20 cellular contexts compared by ENCODE assay signal in genomic region chr2:169509955-169510354, GRCh38. TPM values are rescaled to one million over a fixed set of nuclear protein-coding genes. Genes with fewer than 3 reads are reported as not detected.
DNase-seq lines count a peak whose midpoint lies in the region; ATAC-seq and TF ChIP-seq lines count a peak whose summit lies in the region.
"Had no signal": no experiment of that assay in that cellular context is flagged by ENCODE, and none has a peak within 500 bp of the region (broad histone marks: within the 10 kb centered on the region; RNA-seq: fewer than 3 reads in every experiment).

No MANE protein-coding gene starts in this region.

- 48 to 61% (median 59%) methylated on average over 8 of the region's 8 CpGs for WGBS in heart left ventricle, 4 donors
- no CpG with 5 or more reads among the region's 8 CpGs for WGBS in neuronal stem cell (ENCODE audit: extremely low coverage in 2 of 2, insufficient read length in 2 of 2, insufficient replicate concordance in 1 of 2), 2 donors

- H4K8ac ChIP-seq in neuronal stem cell (ENCODE audit: low read depth, low read length), result no peak overlapping the region

- DNase-seq in heart left ventricle (no peak), left cardiac atrium (no peak), fibroblast of villous mesenchyme (ENCODE audit: low read depth) (peak; percentile 8), neuronal stem cell (ENCODE audit: low spot score) (no peak), NCI-H1048 (lab: John Stamatoyannopoulos, UW) (no peak), dedifferentiated amniotic fluid mesenchymal stem cell (ENCODE audit: extremely low spot score) (no peak), HAP-1 (ENCODE audit: low spot score in 2 of 2) (no peak)
- no peak for DNase-seq in activated CD4-positive, alpha-beta T cell treated with anti-CD3 and anti-CD28 coated beads, Interleukin-2, amount 50 U/mL, for 1 hour
- DNase-seq: activated CD4-positive, alpha-beta T cell treated with anti-CD3 and anti-CD28 coated beads, Interleukin-2, amount 10 ng/mL, durations not matched to agents 7 days and 5 days; anterior cingulate cortex; BE2C; caudate nucleus; head of caudate nucleus; HFFc6; left colon; naive B cell; NCI-H1417 treated with DMSO at 0.1 percent for 48 hours; RPMI8226 had no signal

- no peak overlapping the region for H3K9ac ChIP-seq in neuronal stem cell (ENCODE audit: low read depth, low read length, poor library complexity)
- H3K9ac ChIP-seq: parathyroid adenoma had no signal

- no peak overlapping the region for H3K4me2 ChIP-seq in neuronal stem cell (ENCODE audit: insufficient read depth, low read length, poor library complexity, severe bottlenecking)

- in situ Hi-C loops in HAP-1 (cut with MboI; ENCODE audit: low sequenced_read_pairs), result no loop called here

- H4K91ac ChIP-seq in neuronal stem cell (ENCODE audit: low read depth, low read length, poor library complexity), result no peak overlapping the region

- H3K14ac ChIP-seq in neuronal stem cell (ENCODE audit: low read length), result no peak overlapping the region

- intact Hi-C loops in heart left ventricle (cut with DNase I) (no loop called here), left cardiac atrium (cut with DNase I) (no loop called here)

- no peak for TF ChIP-seq CTCF in heart left ventricle (IDR thresholded peaks at IDR 0.05)
- TF ChIP-seq CTCF in fibroblast of villous mesenchyme (IDR thresholded peaks at IDR 0.05; ENCODE audit: insufficient read depth, low read depth, low read length), result no peak

- no peak overlapping the region for H2AK5ac ChIP-seq in neuronal stem cell (ENCODE audit: low read depth, low read length)

- H3K36me3 ChIP-seq in heart left ventricle (peaks cover 0 to 3% (median 0%) of the 10 kb centered on the region in 9 donors), neuronal stem cell (replicated peaks in 1 of 2; ENCODE audit: control insufficient read depth in 2 of 2, insufficient read depth in 2 of 2, low read length in 2 of 2) (no peaks in the 10 kb centered on the region), HAP-1 (replicated peaks) (no peaks in the 10 kb centered on the region)
- H3K36me3 ChIP-seq: BE2C had no signal

- ATAC-seq in heart left ventricle (peak in 1 of 4 donors; percentile 10), left cardiac atrium (no peak)
- ATAC-seq: left colon had no signal

- H3K23ac ChIP-seq in neuronal stem cell (ENCODE audit: low read depth, low read length, poor library complexity), result no peak overlapping the region

- no peak overlapping the region for H2BK15ac ChIP-seq in neuronal stem cell (ENCODE audit: low read length)

- no peak overlapping the region for H3K18ac ChIP-seq in neuronal stem cell (ENCODE audit: low read length)

- H3K79me1 ChIP-seq in neuronal stem cell (ENCODE audit: low read depth, low read length), result no peaks in the 10 kb centered on the region

- H3K4me1 ChIP-seq in heart left ventricle, result peaks cover 0 to 22% (median 7%) of the 10 kb centered on the region in 12 donors
- peaks cover 3 to 15% of the 10 kb centered on the region in 2 donors for H3K4me1 ChIP-seq in neuronal stem cell (ENCODE audit: control insufficient read depth in 2 of 2, insufficient read depth in 1 of 2, low read depth in 1 of 2, low read length in 2 of 2)
- H3K4me1 ChIP-seq in HAP-1, result peaks cover 12% of the 10 kb centered on the region
- H3K4me1 ChIP-seq: BE2C, parathyroid adenoma had no signal

- no peak overlapping the region for H3K4ac ChIP-seq in neuronal stem cell (ENCODE audit: low read length)

- H3K9me3 ChIP-seq in heart left ventricle (no peaks in the 10 kb centered on the region), neuronal stem cell (replicated peaks in 1 of 2; ENCODE audit: control insufficient read depth in 2 of 2, insufficient read depth in 1 of 2, low read depth in 1 of 2, low read length in 2 of 2) (no peaks in the 10 kb centered on the region), HAP-1 (no peaks in the 10 kb centered on the region)
- H3K9me3 ChIP-seq: BE2C had no signal

- H2BK120ac ChIP-seq in neuronal stem cell (ENCODE audit: low read depth, low read length), result no peak overlapping the region

- peak overlapping the region; percentile 26 to 83 (median 64) for H3K27ac ChIP-seq in heart left ventricle
- H3K27ac ChIP-seq in neuronal stem cell (replicated peaks; ENCODE audit: low read length), result no peak overlapping the region
- H3K27ac ChIP-seq: parathyroid adenoma, skin epidermis had no signal

- H3K4me3 ChIP-seq in heart left ventricle (peak overlapping the region; percentile 11 to 54 (median 46)), fibroblast of villous mesenchyme (ENCODE audit: low read depth, low read length) (no peak overlapping the region), neuronal stem cell (ENCODE audit: low read length in 2 of 2) (no peak overlapping the region), HAP-1 (no peak overlapping the region)
- H3K4me3 ChIP-seq: skin epidermis had no signal

- H2AFZ ChIP-seq in neuronal stem cell (ENCODE audit: low read length), result peak overlapping the region; percentile 31
- H2AFZ ChIP-seq: parathyroid adenoma had no signal

- H2BK12ac ChIP-seq in neuronal stem cell (ENCODE audit: low read length), result no peak overlapping the region

- H3K27me3 ChIP-seq in heart left ventricle, result no peaks in the 10 kb centered on the region
- H3K27me3 ChIP-seq in neuronal stem cell (ENCODE audit: control insufficient read depth in 3 of 3, insufficient read depth in 3 of 3, low read depth in 1 of 3, low read length in 3 of 3), result no peaks in the 10 kb centered on the region
- H3K27me3 ChIP-seq in HAP-1 (ENCODE audit: low read depth), result no peaks in the 10 kb centered on the region
- H3K27me3 ChIP-seq: BE2C had no signal

- no peak for TF ChIP-seq POLR2A in heart left ventricle (IDR thresholded peaks at IDR 0.05)

- H2BK5ac ChIP-seq in neuronal stem cell (ENCODE audit: low read length), result no peak overlapping the region

RNA-seq across cellular contexts. Expression of gene KLHL41, which starts 0.5 kb away (rescaled TPM):
- 100 to 1,000 TPM in 6 of 9 donors, 10 to 100 TPM in 3; 77.8 to 263 (median 112) TPM for total RNA-seq in heart left ventricle
- 10 to 100 TPM; 48.4 to 52.9 TPM for polyA plus RNA-seq in heart left ventricle
- total RNA-seq in left cardiac atrium, result 10 to 100 TPM; 92.0 to 95.9 TPM
- 0.32 and 0.43 TPM in 2 replicates for total RNA-seq in fibroblast of villous mesenchyme
- 0.45 TPM for polyA plus RNA-seq in neuronal stem cell (2013, experiment 1 of 2)
- polyA plus RNA-seq in neuronal stem cell (2013, experiment 2 of 2), result 0.44 TPM

RNA-seq across cellular contexts. Expression of gene BBS5, which starts 30.7 kb away (rescaled TPM):
- total RNA-seq in heart left ventricle (1 to 10 TPM; 6.5 to 9.5 (median 7.9) TPM), left cardiac atrium (1 to 10 TPM; 6.7 to 8.5 TPM), fibroblast of villous mesenchyme (5.6 and 6.1 TPM in 2 replicates)
- polyA plus RNA-seq in heart left ventricle, result 1 to 10 TPM; 4.4 to 9.0 TPM
- 5.1 TPM for polyA plus RNA-seq in neuronal stem cell (2013, experiment 1 of 2)
- 5.1 TPM for polyA plus RNA-seq in neuronal stem cell (2013, experiment 2 of 2)

Comparison
In these comparisons a context has a peak if more than half of its experiments do, and no peak if none do; other contexts are left out.
1. H3K4me3 ChIP-seq: peak in heart left ventricle (12 of 12); none in fibroblast of villous mesenchyme (single experiment), neuronal stem cell (0 of 2) and HAP-1 (single experiment).
2. RNA of gene KLHL41, which starts 0.5 kb away (total RNA-seq): 77.8 to 263 TPM in heart left ventricle and 92.0 to 95.9 TPM in left cardiac atrium; 0.32 to 0.43 TPM in fibroblast of villous mesenchyme; every median in the first group is over 10 times any median in the second.